In genomic region chr16:49024896-49025295, GRCh38 we compare ENCODE assay signal across 15 cellular contexts.
DNase-seq lines count a peak whose midpoint lies in the region; ATAC-seq and TF ChIP-seq lines count a peak whose summit lies in the region.
"Had no signal": no experiment of that assay in that cellular context is flagged by ENCODE, and none has a peak within 500 bp of the region (broad histone marks: within the 10 kb centered on the region; RNA-seq: fewer than 3 reads in every experiment).

No MANE protein-coding gene starts in this region.

- WGBS in heart right ventricle, 2 donors = 56 to 60% methylated on average over 8 of the region's 8 CpGs
- WGBS in esophagus muscularis mucosa = 70% methylated on average over 7 of the region's 8 CpGs
- WGBS in mesenchymal stem cell = 73% methylated on average over 4 of the region's 8 CpGs
- WGBS in psoas muscle, 3 donors = 84 to 86% (median 85%) methylated on average over 8 of the region's 8 CpGs

- DNase-seq in heart right ventricle = no peak
- no peak for DNase-seq in left cardiac atrium
- DNase-seq in esophagus muscularis mucosa (ENCODE audit: extremely low spot score) = peak; percentile 82
- DNase-seq in mesenchymal stem cell = no peak
- no peak for DNase-seq in activated CD4-positive, CD25-positive, alpha-beta regulatory T cell treated with anti-CD3 and anti-CD28 coated beads, Interleukin-2, amount 50 U/mL, for 72 hours
- DNase-seq in psoas muscle = no peak
- DNase-seq in left colon = no peak
- DNase-seq: ACHN; BE2C; C1 segment of cervical spinal cord; CD4-positive, CD25-positive, alpha-beta regulatory T cell; CD8-positive, alpha-beta memory T cell; COR-L47; GDM1; H9 had no signal

- H3K9me3 ChIP-seq in heart right ventricle (no peaks in the 10 kb centered on the region), esophagus muscularis mucosa (no peaks in the 10 kb centered on the region), mesenchymal stem cell (ENCODE audit: control insufficient read depth, low read length) (no peaks in the 10 kb centered on the region), psoas muscle (no peaks in the 10 kb centered on the region)
- H3K9me3 ChIP-seq: BE2C had no signal

- no peak for TF ChIP-seq POLR2A in esophagus muscularis mucosa (IDR thresholded peaks at IDR 0.05; ENCODE audit: low read depth)

- intact Hi-C loops in heart right ventricle (cut with DNase I) (no loop called here), left cardiac atrium (cut with DNase I) (no loop called here), esophagus muscularis mucosa (cut with DNase I) (no loop called here), psoas muscle (cut with DNase I) (loop anchor here in 1 of 2 donors (5.0 kb wide), 1 partner anchor 53 kb away; no protein-coding TSS in a partner anchor), left colon (cut with DNase I, micrococcal nuclease) (no loop called here)

- peaks cover 0 to 12% (median 0%) of the 10 kb centered on the region in 9 donors for H3K4me1 ChIP-seq in heart right ventricle
- peaks cover 0 to 6% (median 0%) of the 10 kb centered on the region in 4 donors for H3K4me1 ChIP-seq in esophagus muscularis mucosa
- H3K4me1 ChIP-seq in mesenchymal stem cell (ENCODE audit: control insufficient read depth, insufficient read depth, low read depth, low read length) = peaks cover 7% of the 10 kb centered on the region
- H3K4me1 ChIP-seq in psoas muscle = no peaks in the 10 kb centered on the region
- H3K4me1 ChIP-seq: BE2C had no signal

- H3K4ac ChIP-seq in mesenchymal stem cell (ENCODE audit: low read depth in 1 of 2, low read length in 2 of 2) = no peak overlapping the region

- no peak overlapping the region for H3K4me2 ChIP-seq in mesenchymal stem cell (ENCODE audit: low read length, poor library complexity, severe bottlenecking)

- TF ChIP-seq CTCF in heart right ventricle (IDR thresholded peaks at IDR 0.05) = no peak
- TF ChIP-seq CTCF in esophagus muscularis mucosa (IDR thresholded peaks at IDR 0.05) = no peak
- TF ChIP-seq CTCF in psoas muscle (IDR thresholded peaks at IDR 0.05) = no peak

- ATAC-seq in heart right ventricle (peak in 5 of 8 donors; percentile 38 to 75 (median 46)), left cardiac atrium (no peak), psoas muscle (no peak), left colon (no peak)

- H3K18ac ChIP-seq in mesenchymal stem cell (ENCODE audit: low read depth in 1 of 2, low read length in 2 of 2) = no peak overlapping the region

- H3K9ac ChIP-seq in mesenchymal stem cell (ENCODE audit: low read length) = no peak overlapping the region

- no peak overlapping the region for H2AFZ ChIP-seq in mesenchymal stem cell (ENCODE audit: low read depth, low read length)

- H3K79me1 ChIP-seq in mesenchymal stem cell (replicated peaks; ENCODE audit: low read length, poor library complexity, severe bottlenecking) = no peaks in the 10 kb centered on the region

- H4K91ac ChIP-seq in mesenchymal stem cell (ENCODE audit: low read length) = no peak overlapping the region

- H3K23ac ChIP-seq in mesenchymal stem cell (ENCODE audit: low read length in 2 of 2) = no peak overlapping the region

- H3K27me3 ChIP-seq in heart right ventricle = peaks cover 0 to 8% (median 0%) of the 10 kb centered on the region in 7 donors
- peaks cover 0 to 26% (median 3%) of the 10 kb centered on the region in 4 donors for H3K27me3 ChIP-seq in esophagus muscularis mucosa
- H3K27me3 ChIP-seq in mesenchymal stem cell (ENCODE audit: control insufficient read depth in 1 of 2, insufficient read depth in 1 of 2, low read length in 2 of 2) = peaks cover 0 to 15% of the 10 kb centered on the region in 2 experiments
- peaks cover 0 to 7% (median 7%) of the 10 kb centered on the region in 3 donors for H3K27me3 ChIP-seq in psoas muscle (ENCODE audit: insufficient read depth in 3 of 3, low read length in 2 of 3)
- H3K27me3 ChIP-seq: BE2C had no signal

- no peak overlapping the region for H2BK12ac ChIP-seq in mesenchymal stem cell (ENCODE audit: low read length in 2 of 2)

- no peak overlapping the region for H2BK120ac ChIP-seq in mesenchymal stem cell (ENCODE audit: low read depth, low read length)

- no peak overlapping the region for H2BK15ac ChIP-seq in mesenchymal stem cell (ENCODE audit: low read depth, poor library complexity, severe bottlenecking)

- H3K27ac ChIP-seq in heart right ventricle (no peak overlapping the region), esophagus muscularis mucosa (replicated peaks in 1 of 4) (no peak overlapping the region), mesenchymal stem cell (ENCODE audit: low read length, poor library complexity, severe bottlenecking) (no peak overlapping the region), psoas muscle (no peak overlapping the region)

- H3K4me3 ChIP-seq in heart right ventricle = no peak overlapping the region
- no peak overlapping the region for H3K4me3 ChIP-seq in esophagus muscularis mucosa
- H3K4me3 ChIP-seq in mesenchymal stem cell (ENCODE audit: insufficient read depth in 1 of 2, low read depth in 1 of 2, low read length in 2 of 2) = no peak overlapping the region
- no peak overlapping the region for H3K4me3 ChIP-seq in psoas muscle

- H2AK5ac ChIP-seq in mesenchymal stem cell (ENCODE audit: low read length, severe bottlenecking) = no peak overlapping the region

- TF ChIP-seq EP300 in esophagus muscularis mucosa (IDR thresholded peaks at IDR 0.05) = no peak

- peak overlapping the region; percentile 58 for H2BK5ac ChIP-seq in mesenchymal stem cell (ENCODE audit: low read depth, low read length, poor library complexity, severe bottlenecking)

- H3K14ac ChIP-seq in mesenchymal stem cell (ENCODE audit: low read length in 2 of 2) = no peak overlapping the region

- H3K36me3 ChIP-seq in heart right ventricle (no peaks in the 10 kb centered on the region), esophagus muscularis mucosa (no peaks in the 10 kb centered on the region), mesenchymal stem cell (ENCODE audit: control insufficient read depth in 1 of 2, insufficient read depth in 2 of 2, low read depth in 1 of 2, low read length in 2 of 2) (no peaks in the 10 kb centered on the region), psoas muscle (ENCODE audit: insufficient read depth in 1 of 2, low read depth in 1 of 2) (no peaks in the 10 kb centered on the region)
- H3K36me3 ChIP-seq: BE2C had no signal

- H4K8ac ChIP-seq in mesenchymal stem cell (ENCODE audit: low read length) = no peak overlapping the region

Comparison
In these comparisons a context has a peak if more than half of its experiments do, and no peak if none do; other contexts are left out.
1. ATAC-seq: peak in heart right ventricle (5 of 8); none in left cardiac atrium (0 of 2), psoas muscle (0 of 4) and left colon (single experiment).